ENCODE assay signal across 1 cellular context in genomic region chr10:94362360-94363250, GRCh38.
TF ChIP-seq lines count a peak whose summit lies in the region.

NOC3L (minus strand) TSS chr10:94362939; CDS start chr10:94362838, 101 bp downstream.

TF ChIP-seq in WTC11, 78 proteins besides CTCF, POLR2A, EP300 and RAD21 (continued from another document):
- TF ChIP-seq TEAD4 (CRISPR knock-in tag; IDR thresholded peaks at IDR 0.05), result peak; percentile 93
- no peak for TF ChIP-seq GRHL2 (CRISPR knock-in tag; IDR thresholded peaks at IDR 0.05; ENCODE audit: insufficient replicate concordance, severe bottlenecking)
- peak; percentile 92; the same call in 1 of the 2 replicates for TF ChIP-seq TCF7 (CRISPR knock-in tag; IDR thresholded peaks at IDR 0.05; ENCODE audit: low read depth)
- peak; percentile 99 for TF ChIP-seq SMAD3 (CRISPR knock-in tag; IDR thresholded peaks at IDR 0.05; ENCODE audit: borderline replicate concordance)
- TF ChIP-seq CREB1 (CRISPR knock-in tag; IDR thresholded peaks at IDR 0.05), result peak; percentile 98
- TF ChIP-seq NFE2L1 (CRISPR knock-in tag; IDR thresholded peaks at IDR 0.05), result peak; percentile 98
- peak; percentile 96 for TF ChIP-seq FOXK1 (CRISPR knock-in tag; IDR thresholded peaks at IDR 0.05)
- TF ChIP-seq ZNF423 (CRISPR knock-in tag; IDR thresholded peaks at IDR 0.05), result no peak
- peak; percentile 98 for TF ChIP-seq ZNF232 (CRISPR knock-in tag; IDR thresholded peaks at IDR 0.05)
- TF ChIP-seq ELF4 (CRISPR knock-in tag; IDR thresholded peaks at IDR 0.05; ENCODE audit: low read depth), result peak; percentile 94
- TF ChIP-seq ZNF138 (CRISPR knock-in tag; conservative IDR thresholded peaks at IDR 0.05), result peak; percentile 95; the same call in 1 of the 2 replicates
- peak; percentile 69; the same call in 1 of the 2 replicates for TF ChIP-seq CBFB (CRISPR knock-in tag; IDR thresholded peaks at IDR 0.05; ENCODE audit: low read depth)
- TF ChIP-seq, protein P1, sequence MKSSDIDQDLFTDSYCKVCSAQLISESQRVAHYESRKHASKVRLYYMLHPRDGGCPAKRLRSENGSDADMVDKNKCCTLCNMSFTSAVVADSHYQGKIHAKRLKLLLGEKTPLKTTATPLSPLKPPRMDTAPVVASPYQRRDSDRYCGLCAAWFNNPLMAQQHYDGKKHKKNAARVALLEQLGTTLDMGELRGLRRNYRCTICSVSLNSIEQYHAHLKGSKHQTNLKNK (CRISPR knock-in tag; IDR thresholded peaks at IDR 0.05), result no peak
- no peak for TF ChIP-seq FOXJ3 (CRISPR knock-in tag; IDR thresholded peaks at IDR 0.05; ENCODE audit: borderline replicate concordance)
- TF ChIP-seq E2F5 (CRISPR knock-in tag; IDR thresholded peaks at IDR 0.05), result peak; percentile 98
- TF ChIP-seq, protein P2, sequence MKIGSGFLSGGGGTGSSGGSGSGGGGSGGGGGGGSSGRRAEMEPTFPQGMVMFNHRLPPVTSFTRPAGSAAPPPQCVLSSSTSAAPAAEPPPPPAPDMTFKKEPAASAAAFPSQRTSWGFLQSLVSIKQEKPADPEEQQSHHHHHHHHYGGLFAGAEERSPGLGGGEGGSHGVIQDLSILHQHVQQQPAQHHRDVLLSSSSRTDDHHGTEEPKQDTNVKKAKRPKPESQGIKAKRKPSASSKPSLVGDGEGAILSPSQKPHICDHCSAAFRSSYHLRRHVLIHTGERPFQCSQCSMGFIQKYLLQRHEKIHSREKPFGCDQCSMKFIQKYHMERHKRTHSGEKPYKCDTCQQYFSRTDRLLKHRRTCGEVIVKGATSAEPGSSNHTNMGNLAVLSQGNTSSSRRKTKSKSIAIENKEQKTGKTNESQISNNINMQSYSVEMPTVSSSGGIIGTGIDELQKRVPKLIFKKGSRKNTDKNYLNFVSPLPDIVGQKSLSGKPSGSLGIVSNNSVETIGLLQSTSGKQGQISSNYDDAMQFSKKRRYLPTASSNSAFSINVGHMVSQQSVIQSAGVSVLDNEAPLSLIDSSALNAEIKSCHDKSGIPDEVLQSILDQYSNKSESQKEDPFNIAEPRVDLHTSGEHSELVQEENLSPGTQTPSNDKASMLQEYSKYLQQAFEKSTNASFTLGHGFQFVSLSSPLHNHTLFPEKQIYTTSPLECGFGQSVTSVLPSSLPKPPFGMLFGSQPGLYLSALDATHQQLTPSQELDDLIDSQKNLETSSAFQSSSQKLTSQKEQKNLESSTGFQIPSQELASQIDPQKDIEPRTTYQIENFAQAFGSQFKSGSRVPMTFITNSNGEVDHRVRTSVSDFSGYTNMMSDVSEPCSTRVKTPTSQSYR (CRISPR knock-in tag; IDR thresholded peaks at IDR 0.05), result peak; percentile 98
- no peak for TF ChIP-seq OVOL2 (CRISPR knock-in tag; IDR thresholded peaks at IDR 0.05; ENCODE audit: borderline replicate concordance)
- no peak for TF ChIP-seq ZNF396 (CRISPR knock-in tag; IDR thresholded peaks at IDR 0.05; ENCODE audit: borderline replicate concordance)
- peak; percentile 98 for TF ChIP-seq FOXP4 (CRISPR knock-in tag; IDR thresholded peaks at IDR 0.05)
- peak; percentile 98 for TF ChIP-seq MYBL2 (CRISPR knock-in tag; IDR thresholded peaks at IDR 0.05)
- TF ChIP-seq, protein P3, sequence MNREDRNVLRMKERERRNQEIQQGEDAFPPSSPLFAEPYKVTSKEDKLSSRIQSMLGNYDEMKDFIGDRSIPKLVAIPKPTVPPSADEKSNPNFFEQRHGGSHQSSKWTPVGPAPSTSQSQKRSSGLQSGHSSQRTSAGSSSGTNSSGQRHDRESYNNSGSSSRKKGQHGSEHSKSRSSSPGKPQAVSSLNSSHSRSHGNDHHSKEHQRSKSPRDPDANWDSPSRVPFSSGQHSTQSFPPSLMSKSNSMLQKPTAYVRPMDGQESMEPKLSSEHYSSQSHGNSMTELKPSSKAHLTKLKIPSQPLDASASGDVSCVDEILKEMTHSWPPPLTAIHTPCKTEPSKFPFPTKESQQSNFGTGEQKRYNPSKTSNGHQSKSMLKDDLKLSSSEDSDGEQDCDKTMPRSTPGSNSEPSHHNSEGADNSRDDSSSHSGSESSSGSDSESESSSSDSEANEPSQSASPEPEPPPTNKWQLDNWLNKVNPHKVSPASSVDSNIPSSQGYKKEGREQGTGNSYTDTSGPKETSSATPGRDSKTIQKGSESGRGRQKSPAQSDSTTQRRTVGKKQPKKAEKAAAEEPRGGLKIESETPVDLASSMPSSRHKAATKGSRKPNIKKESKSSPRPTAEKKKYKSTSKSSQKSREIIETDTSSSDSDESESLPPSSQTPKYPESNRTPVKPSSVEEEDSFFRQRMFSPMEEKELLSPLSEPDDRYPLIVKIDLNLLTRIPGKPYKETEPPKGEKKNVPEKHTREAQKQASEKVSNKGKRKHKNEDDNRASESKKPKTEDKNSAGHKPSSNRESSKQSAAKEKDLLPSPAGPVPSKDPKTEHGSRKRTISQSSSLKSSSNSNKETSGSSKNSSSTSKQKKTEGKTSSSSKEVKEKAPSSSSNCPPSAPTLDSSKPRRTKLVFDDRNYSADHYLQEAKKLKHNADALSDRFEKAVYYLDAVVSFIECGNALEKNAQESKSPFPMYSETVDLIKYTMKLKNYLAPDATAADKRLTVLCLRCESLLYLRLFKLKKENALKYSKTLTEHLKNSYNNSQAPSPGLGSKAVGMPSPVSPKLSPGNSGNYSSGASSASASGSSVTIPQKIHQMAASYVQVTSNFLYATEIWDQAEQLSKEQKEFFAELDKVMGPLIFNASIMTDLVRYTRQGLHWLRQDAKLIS (CRISPR knock-in tag; IDR thresholded peaks at IDR 0.05; ENCODE audit: borderline replicate concordance), result peak; percentile 99; the same call in 1 of the 2 replicates
- TF ChIP-seq STAT6 (CRISPR knock-in tag; conservative IDR thresholded peaks at IDR 0.05; ENCODE audit: low read depth), result no peak
- peak; percentile 90; the same call in 1 of the 2 replicates for TF ChIP-seq NR3C1 (CRISPR knock-in tag; conservative IDR thresholded peaks at IDR 0.05; ENCODE audit: low read depth)
- TF ChIP-seq ZNF671 (CRISPR knock-in tag; IDR thresholded peaks at IDR 0.05), result no peak
- TF ChIP-seq KAT7 (CRISPR knock-in tag; IDR thresholded peaks at IDR 0.05; ENCODE audit: borderline replicate concordance), result peak; percentile 99
- TF ChIP-seq ZNF532 (CRISPR knock-in tag; IDR thresholded peaks at IDR 0.05; ENCODE audit: borderline replicate concordance), result no peak
- TF ChIP-seq RELA (CRISPR knock-in tag; IDR thresholded peaks at IDR 0.05; ENCODE audit: borderline replicate concordance), result peak; percentile 98
- TF ChIP-seq HMGXB4 (CRISPR knock-in tag; IDR thresholded peaks at IDR 0.05), result peak; percentile 89; the same call in 1 of the 2 replicates
- TF ChIP-seq MAX (CRISPR knock-in tag; IDR thresholded peaks at IDR 0.05), result peak; percentile 100
- TF ChIP-seq, protein P4, sequence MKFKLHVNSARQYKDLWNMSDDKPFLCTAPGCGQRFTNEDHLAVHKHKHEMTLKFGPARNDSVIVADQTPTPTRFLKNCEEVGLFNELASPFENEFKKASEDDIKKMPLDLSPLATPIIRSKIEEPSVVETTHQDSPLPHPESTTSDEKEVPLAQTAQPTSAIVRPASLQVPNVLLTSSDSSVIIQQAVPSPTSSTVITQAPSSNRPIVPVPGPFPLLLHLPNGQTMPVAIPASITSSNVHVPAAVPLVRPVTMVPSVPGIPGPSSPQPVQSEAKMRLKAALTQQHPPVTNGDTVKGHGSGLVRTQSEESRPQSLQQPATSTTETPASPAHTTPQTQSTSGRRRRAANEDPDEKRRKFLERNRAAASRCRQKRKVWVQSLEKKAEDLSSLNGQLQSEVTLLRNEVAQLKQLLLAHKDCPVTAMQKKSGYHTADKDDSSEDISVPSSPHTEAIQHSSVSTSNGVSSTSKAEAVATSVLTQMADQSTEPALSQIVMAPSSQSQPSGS (CRISPR knock-in tag; IDR thresholded peaks at IDR 0.05; ENCODE audit: borderline replicate concordance, low read depth), result peak; percentile 92
- TF ChIP-seq NFYB (CRISPR knock-in tag; conservative IDR thresholded peaks at IDR 0.05; ENCODE audit: low read depth), result peak; percentile 56
- no peak for TF ChIP-seq MXD4 (CRISPR knock-in tag; IDR thresholded peaks at IDR 0.05; ENCODE audit: borderline replicate concordance)
